Comparison of ENCODE assay signal across 21 cellular contexts in the genomic region with DNA sequence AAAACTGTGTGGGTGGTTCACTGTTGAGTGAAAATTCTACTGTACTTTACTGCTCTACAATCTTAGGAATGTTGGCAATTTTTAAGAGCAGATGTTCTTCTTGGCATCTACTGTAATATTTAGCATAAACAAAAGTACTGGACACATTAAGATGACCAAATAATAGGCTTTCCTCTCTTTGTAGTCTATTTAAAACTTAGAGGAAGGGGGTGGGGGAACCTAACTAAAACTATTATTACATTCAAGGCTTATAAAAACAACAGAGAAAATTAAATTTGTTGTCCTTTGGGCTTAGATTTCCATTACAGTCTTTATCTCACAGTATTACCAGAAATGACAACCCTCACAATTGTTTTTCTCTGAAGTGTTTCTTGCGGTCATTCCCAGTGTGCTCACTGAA.
DNase-seq lines count a peak whose midpoint lies in the region; ATAC-seq and TF ChIP-seq lines count a peak whose summit lies in the region.
"Had no signal": no experiment of that assay in that cellular context is flagged by ENCODE, and none has a peak within 500 bp of the region (broad histone marks: within the 10 kb centered on the region; RNA-seq: fewer than 3 reads in every experiment).

No MANE protein-coding gene starts in this region.

- no peak overlapping the region for H4K91ac ChIP-seq in IMR-90 (ENCODE audit: insufficient read depth, low read depth, low read length)

- no peaks in the 10 kb centered on the region for H3K36me3 ChIP-seq in BJ (ENCODE audit: control insufficient read depth, insufficient read depth, low read length)
- no peaks in the 10 kb centered on the region for H3K36me3 ChIP-seq in IMR-90 (ENCODE audit: control insufficient read depth, insufficient read depth, low read length)
- H3K36me3 ChIP-seq in tibial artery, result no peaks in the 10 kb centered on the region
- no peaks in the 10 kb centered on the region for H3K36me3 ChIP-seq in Karpas-422 (ENCODE audit: insufficient read depth, low read length)
- H3K36me3 ChIP-seq: Peyer's patch, sigmoid colon had no signal

- no peaks in the 10 kb centered on the region for H3K4me1 ChIP-seq in IMR-90 (ENCODE audit: control insufficient read depth, insufficient read depth, low read length)
- no peaks in the 10 kb centered on the region for H3K4me1 ChIP-seq in tibial artery
- H3K4me1 ChIP-seq in Karpas-422 (ENCODE audit: low read length), result no peaks in the 10 kb centered on the region
- H3K4me1 ChIP-seq: Peyer's patch had no signal

- H3K14ac ChIP-seq in IMR-90 (replicated peaks; ENCODE audit: low read depth, low read length), result no peak overlapping the region

- H3K4ac ChIP-seq in IMR-90 (ENCODE audit: low read depth, low read length), result no peak overlapping the region

- H2BK120ac ChIP-seq in IMR-90 (ENCODE audit: low read depth, low read length), result no peak overlapping the region

- CTCF ChIA-PET in BJ (lab: Yijun Ruan, JAX) (interaction anchor here (0.5 to 2.3 kb wide), 3 partner anchors 12 to 20 kb away, joined by 3 to 8 read pairs (median 4); no protein-coding TSS in a partner anchor), IMR-90 (lab: Yijun Ruan, JAX) (interaction anchor here (0.6 to 0.7 kb wide), 2 partner anchors 12 to 261 kb away, joined by 4 to 6 read pairs; no protein-coding TSS in a partner anchor)

- no CpG with 5 or more reads among the region's 1 CpG for WGBS in IMR-90 (ENCODE audit: extremely low coverage in 2 of 2, insufficient read length in 1 of 2), 2 experiments

- peak; percentile 80 for ATAC-seq in IMR-90 (ENCODE audit: low read depth)
- ATAC-seq: effector memory CD8-positive, alpha-beta T cell had no signal

- TF ChIP-seq RAD21 in IMR-90 (IDR thresholded peaks at IDR 0.05; ENCODE audit: low read length), result no peak

- no peak overlapping the region for H4K5ac ChIP-seq in IMR-90 (ENCODE audit: low read depth, low read length)

- H3K27ac ChIP-seq in IMR-90 (ENCODE audit: insufficient read depth, low read length) (no peak overlapping the region), tibial artery (no peak overlapping the region), Karpas-422 (ENCODE audit: low read length) (no peak overlapping the region)
- H3K27ac ChIP-seq: HL-60, Peyer's patch, sigmoid colon, testis had no signal

- H3K9me2 ChIP-seq in Karpas-422 (replicated peaks; ENCODE audit: insufficient read depth, low read length), result no peaks in the 10 kb centered on the region

- intact Hi-C loops in IMR-90 (cut with micrococcal nuclease) (loop anchor here (5.0 kb wide), 1 partner anchor 178 kb away; no protein-coding TSS in a partner anchor), tibial artery (cut with DNase I; ENCODE audit: low total_unique reads) (no loop called here)

- H3K9ac ChIP-seq in IMR-90 (ENCODE audit: low read depth, low read length) (no peak overlapping the region), Karpas-422 (ENCODE audit: low read length) (no peak overlapping the region)

- DNase-seq in BJ (ENCODE audit: low read depth) (peak; percentile 87), IMR-90 (peak; percentile 81), dermis blood vessel endothelial cell (peak; percentile 77), pulmonary artery endothelial cell (ENCODE audit: low read depth, low spot score) (peak; percentile 26), NCI-H2227 treated with DMSO at 0.1 percent for 48 hours (lab: John Stamatoyannopoulos, UW) (no peak), tibial artery (no peak), Karpas-422 (no peak), G401 (ENCODE audit: low spot score) (no peak)
- DNase-seq: activated CD4-positive, alpha-beta T cell treated with anti-CD3 and anti-CD28 coated beads, Interleukin-2, amount 10 ng/mL, durations not matched to agents 24 days and 14 days; CD4-positive, alpha-beta memory T cell; cerebellar nuclear complex; DMS53; effector memory CD8-positive, alpha-beta T cell; head of caudate nucleus; NCI-H1436 treated with DMSO at 0.1 percent for 48 hours; NCI-H526; Peyer's patch; sigmoid colon; T-helper 2 cell; testis had no signal

- H3K18ac ChIP-seq in IMR-90 (ENCODE audit: low read depth, low read length), result no peak overlapping the region

- dilution Hi-C loops in IMR-90 (cut with HindIII; ENCODE audit: low sequenced_read_pairs, unreplicated experiment), result no loop called here

- H4K20me1 ChIP-seq in IMR-90 (ENCODE audit: insufficient read depth, low read length) (no peaks in the 10 kb centered on the region), Karpas-422 (ENCODE audit: insufficient read depth, low read depth, low read length) (no peaks in the 10 kb centered on the region)

- H2AK5ac ChIP-seq in IMR-90 (ENCODE audit: low read depth, low read length), result no peak overlapping the region

- H3K9me1 ChIP-seq in IMR-90 (ENCODE audit: insufficient read depth, low read length), result no peaks in the 10 kb centered on the region

- in situ Hi-C loops in IMR-90 (cut with MboI; ENCODE audit: low sequenced_read_pairs) (no loop called here), G401 (cut with HindIII; ENCODE audit: low sequenced_read_pairs) (no loop called here)

- H2AFZ ChIP-seq in IMR-90 (replicated peaks; ENCODE audit: low read length, poor library complexity), result no peak overlapping the region
- no peak overlapping the region for H2AFZ ChIP-seq in Karpas-422 (ENCODE audit: low read length)

- TF ChIP-seq POLR2A in IMR-90 (IDR thresholded peaks at IDR 0.05; ENCODE audit: low read depth, low read length), result no peak

- H3K4me3 ChIP-seq in BJ (ENCODE audit: low read depth, low read length) (no peak overlapping the region), IMR-90 (ENCODE audit: insufficient read depth, low read depth, low read length) (no peak overlapping the region), tibial artery (no peak overlapping the region), Karpas-422 (ENCODE audit: low read length) (no peak overlapping the region)
- H3K4me3 ChIP-seq: Peyer's patch, sigmoid colon, testis had no signal

- H3K9me3 ChIP-seq in IMR-90 (ENCODE audit: control insufficient read depth, insufficient read depth, low read length) (no peaks in the 10 kb centered on the region), tibial artery (no peaks in the 10 kb centered on the region), Karpas-422 (ENCODE audit: low read length) (no peaks in the 10 kb centered on the region)
- H3K9me3 ChIP-seq: Peyer's patch, sigmoid colon, testis had no signal

- POLR2A ChIA-PET in BJ (lab: Charles Lee) (interaction anchor here (0.6 to 1.4 kb wide), 4 partner anchors 12 to 1266 kb away, joined by 3 to 10 read pairs (median 4); no protein-coding TSS in a partner anchor), IMR-90 (lab: Charles Lee; ENCODE audit: unreplicated experiment) (no interaction called here)

- no peak overlapping the region for H2BK5ac ChIP-seq in IMR-90 (ENCODE audit: low read depth, low read length, poor library complexity, severe bottlenecking)

- no peak overlapping the region for H2BK15ac ChIP-seq in IMR-90 (ENCODE audit: low read depth, low read length)

- no peaks in the 10 kb centered on the region for H3K79me1 ChIP-seq in IMR-90 (ENCODE audit: low read depth in 1 of 2, low read length in 2 of 2)

- H2AK9ac ChIP-seq in IMR-90 (replicated peaks; ENCODE audit: low read depth, low read length, poor library complexity), result no peak overlapping the region

- TF ChIP-seq CTCF in BJ (IDR thresholded peaks at IDR 0.05; ENCODE audit: insufficient read depth, low read depth, low read length) (no peak), IMR-90 (conservative IDR thresholded peaks at IDR 0.05; ENCODE audit: low read depth, low read length) (no peak), tibial artery (IDR thresholded peaks at IDR 0.05) (no peak)

- no peaks in the 10 kb centered on the region for H3K27me3 ChIP-seq in BJ (ENCODE audit: control insufficient read depth, insufficient read depth, low read length)
- H3K27me3 ChIP-seq in IMR-90 (ENCODE audit: control insufficient read depth, insufficient read depth, low read length), result no peaks in the 10 kb centered on the region
- no peaks in the 10 kb centered on the region for H3K27me3 ChIP-seq in tibial artery
- H3K27me3 ChIP-seq in Karpas-422 (ENCODE audit: low read length), result no peaks in the 10 kb centered on the region
- H3K27me3 ChIP-seq: Peyer's patch, sigmoid colon, testis had no signal

- no peak overlapping the region for H3K4me2 ChIP-seq in IMR-90 (ENCODE audit: low read depth, low read length)
- no peak overlapping the region for H3K4me2 ChIP-seq in Karpas-422 (ENCODE audit: low read depth, low read length, poor library complexity, severe bottlenecking)

- no peak overlapping the region for H2BK20ac ChIP-seq in IMR-90 (ENCODE audit: low read depth, low read length)

- H3K79me2 ChIP-seq in Karpas-422 (ENCODE audit: low read length), result no peaks in the 10 kb centered on the region

- BruUV-seq in IMR-90 (replicated peaks; lab: Mats Ljungman, UMichigan), result no TSS peak

- no peak overlapping the region for H3K56ac ChIP-seq in IMR-90 (ENCODE audit: extremely low read depth, insufficient read depth, low read length)

- H4K8ac ChIP-seq in IMR-90 (ENCODE audit: low read depth in 2 of 2, low read length in 2 of 2), result no peak overlapping the region

- H3K23ac ChIP-seq in IMR-90 (ENCODE audit: low read depth, low read length), result no peak overlapping the region

TF ChIP-seq in IMR-90, 13 proteins besides CTCF, POLR2A, EP300 and RAD21 (continues in another document):
- TF ChIP-seq MXI1 (IDR thresholded peaks at IDR 0.05; ENCODE audit: borderline replicate concordance, low read depth, low read length) (no peak), RCOR1 (IDR thresholded peaks at IDR 0.05; ENCODE audit: insufficient replicate concordance, low read length) (no peak), NFE2L2 (IDR thresholded peaks at IDR 0.05; ENCODE audit: low read depth, low read length) (no peak), MAZ (IDR thresholded peaks at IDR 0.05; ENCODE audit: borderline replicate concordance, low read depth, low read length) (no peak), RFX5 (IDR thresholded peaks at IDR 0.05; ENCODE audit: low read depth, low read length) (no peak)
- TF ChIP-seq, protein P1, sequence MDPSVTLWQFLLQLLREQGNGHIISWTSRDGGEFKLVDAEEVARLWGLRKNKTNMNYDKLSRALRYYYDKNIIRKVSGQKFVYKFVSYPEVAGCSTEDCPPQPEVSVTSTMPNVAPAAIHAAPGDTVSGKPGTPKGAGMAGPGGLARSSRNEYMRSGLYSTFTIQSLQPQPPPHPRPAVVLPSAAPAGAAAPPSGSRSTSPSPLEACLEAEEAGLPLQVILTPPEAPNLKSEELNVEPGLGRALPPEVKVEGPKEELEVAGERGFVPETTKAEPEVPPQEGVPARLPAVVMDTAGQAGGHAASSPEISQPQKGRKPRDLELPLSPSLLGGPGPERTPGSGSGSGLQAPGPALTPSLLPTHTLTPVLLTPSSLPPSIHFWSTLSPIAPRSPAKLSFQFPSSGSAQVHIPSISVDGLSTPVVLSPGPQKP (IDR thresholded peaks at IDR 0.05; ENCODE audit: borderline replicate concordance, low read depth, low read length), result no peak
- TF ChIP-seq, protein P2, sequence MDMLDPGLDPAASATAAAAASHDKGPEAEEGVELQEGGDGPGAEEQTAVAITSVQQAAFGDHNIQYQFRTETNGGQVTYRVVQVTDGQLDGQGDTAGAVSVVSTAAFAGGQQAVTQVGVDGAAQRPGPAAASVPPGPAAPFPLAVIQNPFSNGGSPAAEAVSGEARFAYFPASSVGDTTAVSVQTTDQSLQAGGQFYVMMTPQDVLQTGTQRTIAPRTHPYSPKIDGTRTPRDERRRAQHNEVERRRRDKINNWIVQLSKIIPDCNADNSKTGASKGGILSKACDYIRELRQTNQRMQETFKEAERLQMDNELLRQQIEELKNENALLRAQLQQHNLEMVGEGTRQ (IDR thresholded peaks at IDR 0.05; ENCODE audit: low read depth, low read length), result no peak

Comparison
In these comparisons a context has a peak if more than half of its experiments do, and no peak if none do; other contexts are left out.
1. DNase-seq: peak in BJ (single experiment), IMR-90 (single experiment), dermis blood vessel endothelial cell (single experiment) and pulmonary artery endothelial cell (single experiment); none in NCI-H2227 treated with DMSO at 0.1 percent for 48 hours (single experiment), tibial artery (0 of 2), Karpas-422 (single experiment) and G401 (single experiment).